9 cellular contexts compared by ENCODE assay signal in the genomic region with DNA sequence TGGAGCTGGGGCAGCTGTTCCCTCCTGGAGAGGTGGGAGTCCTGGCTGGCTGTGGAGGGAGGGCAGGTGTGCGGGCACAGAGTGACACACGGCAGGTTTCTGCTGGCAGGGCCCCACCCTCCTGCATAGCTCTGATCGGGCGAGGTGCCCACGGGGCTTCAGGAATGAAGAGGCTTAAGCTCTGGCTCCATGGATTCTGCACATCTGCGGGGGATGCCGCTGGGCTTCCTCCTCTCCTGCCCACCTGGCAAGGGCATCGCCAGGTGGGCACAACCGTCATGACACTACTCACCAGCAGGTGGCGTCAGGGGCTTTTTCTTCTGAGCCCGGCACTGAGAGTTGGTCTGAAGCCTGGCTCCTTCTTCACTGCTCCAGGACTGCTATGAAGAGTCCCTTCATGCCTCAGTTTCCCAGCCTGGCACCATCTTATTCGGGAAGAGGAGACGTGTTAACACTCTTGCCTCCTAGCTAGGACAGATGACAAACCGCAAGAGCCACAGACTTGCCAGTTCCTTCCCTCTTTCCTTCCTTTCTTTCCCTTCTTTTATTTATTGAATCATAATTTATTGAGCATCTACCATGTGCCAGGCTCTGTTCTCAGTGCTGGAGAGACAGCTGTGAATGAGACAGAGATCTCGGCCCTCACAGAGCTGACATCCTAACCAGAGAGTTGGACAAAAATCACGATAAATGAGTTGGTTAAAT. TPM values are rescaled to one million over a fixed set of nuclear protein-coding genes. Genes with fewer than 3 reads are reported as not detected.
DNase-seq lines count a peak whose midpoint lies in the region; ATAC-seq, FAIRE-seq and TF ChIP-seq lines count a peak whose summit lies in the region.
"Had no signal": no experiment of that assay in that cellular context is flagged by ENCODE, and none has a peak within 500 bp of the region (broad histone marks: within the 10 kb centered on the region; RNA-seq: fewer than 3 reads in every experiment).

No MANE protein-coding gene starts in this region.

- peaks cover 4% of the 10 kb centered on the region for H3K27me3 Mint-ChIP-seq in activated naive CD8-positive, alpha-beta T cell treated with anti-CD3 and anti-CD28 coated beads, Interleukin-2, amount 10 ng/mL, durations not matched to agents 7 days and 5 days

- H3K4me3 Mint-ChIP-seq in activated naive CD8-positive, alpha-beta T cell treated with anti-CD3 and anti-CD28 coated beads, Interleukin-2, amount 10 ng/mL, durations not matched to agents 7 days and 5 days, result no peak overlapping the region

- POLR2A ChIA-PET in activated naive CD8-positive, alpha-beta T cell treated with anti-CD3 and anti-CD28 coated beads, Interleukin-2, amount 10 ng/mL, durations not matched to agents 7 days and 5 days (lab: Charles Lee), result no interaction called here

- FAIRE-seq in D721Med (lab: Jason Lieb, UNC), result no peak

- no peak overlapping the region for H3K27ac ChIP-seq in right atrium auricular region
- H3K27ac ChIP-seq: SJSA1 had no signal

- H3K4me1 Mint-ChIP-seq in activated naive CD8-positive, alpha-beta T cell treated with anti-CD3 and anti-CD28 coated beads, Interleukin-2, amount 10 ng/mL, durations not matched to agents 7 days and 5 days, result peaks cover 7% of the 10 kb centered on the region

- H3K9me3 Mint-ChIP-seq in activated naive CD8-positive, alpha-beta T cell treated with anti-CD3 and anti-CD28 coated beads, Interleukin-2, amount 10 ng/mL, durations not matched to agents 7 days and 5 days, result no peaks in the 10 kb centered on the region

- H3K36me3 Mint-ChIP-seq in activated naive CD8-positive, alpha-beta T cell treated with anti-CD3 and anti-CD28 coated beads, Interleukin-2, amount 10 ng/mL, durations not matched to agents 7 days and 5 days, result no peaks in the 10 kb centered on the region

- peak; percentile 69 for TF ChIP-seq CTCF in D721Med (IDR thresholded peaks at IDR 0.05; ENCODE audit: insufficient read depth, missing control alignments)
- TF ChIP-seq CTCF in LNCaP clone FGC (IDR thresholded peaks at IDR 0.05; ENCODE audit: control insufficient read depth, extremely low read depth, insufficient read depth), result peak; percentile 78
- peak; percentile 59 to 83 for TF ChIP-seq CTCF in right atrium auricular region (IDR thresholded peaks at IDR 0.05)

- H3K9me3 ChIP-seq in right atrium auricular region, result no peaks in the 10 kb centered on the region
- H3K9me3 ChIP-seq: SJSA1 had no signal

- no peaks in the 10 kb centered on the region for H3K36me3 ChIP-seq in right atrium auricular region
- H3K36me3 ChIP-seq: SJSA1 had no signal

- H3K27ac Mint-ChIP-seq in activated naive CD8-positive, alpha-beta T cell treated with anti-CD3 and anti-CD28 coated beads, Interleukin-2, amount 10 ng/mL, durations not matched to agents 7 days and 5 days, result no peak overlapping the region

- no peaks in the 10 kb centered on the region for H3K4me1 ChIP-seq in right atrium auricular region
- H3K4me1 ChIP-seq: SJSA1 had no signal

- H3K4me3 ChIP-seq in LNCaP clone FGC (ENCODE audit: low read depth, low read length), result no peak overlapping the region
- no peak overlapping the region for H3K4me3 ChIP-seq in right atrium auricular region
- H3K4me3 ChIP-seq: SJSA1 had no signal

- no peaks in the 10 kb centered on the region for H3K27me3 ChIP-seq in right atrium auricular region

- peak; percentile 78 for ATAC-seq in activated naive CD8-positive, alpha-beta T cell treated with anti-CD3 and anti-CD28 coated beads, Interleukin-2, amount 10 ng/mL, durations not matched to agents 7 days and 5 days (ENCODE audit: low read depth)
- no peak for ATAC-seq in GM18517 (IDR thresholded peaks at IDR 0.05; ENCODE audit: unreplicated experiment)
- no peak for ATAC-seq in HG03442 (IDR thresholded peaks at IDR 0.05; ENCODE audit: unreplicated experiment)

- DNase-seq in D721Med (ENCODE audit: insufficient read length, low spot score) (peak; percentile 79), LNCaP clone FGC (ENCODE audit: low read depth) (no peak), T follicular helper cell (ENCODE audit: low read depth) (peak; percentile 48), right atrium auricular region (ENCODE audit: low spot score) (peak; percentile 65)
- peak; percentile 81 for DNase-seq in activated naive CD8-positive, alpha-beta T cell treated with anti-CD3 and anti-CD28 coated beads, Interleukin-2, amount 10 ng/mL, durations not matched to agents 7 days and 5 days
- DNase-seq in stimulated activated CD4-positive, alpha-beta T cell treated with anti-CD3 and anti-CD28 coated beads, Interleukin-12 subunit alpha, Interleukin-12 subunit beta, amount 100 ng/mL, for 24 hours (ENCODE audit: low read depth in 2 of 2), result peak; percentile 43 to 75

RNA-seq across cellular contexts. Expression of a gene that starts 15.2 kb away (rescaled TPM):
- 10 to 100 TPM; 16.1 to 17.1 TPM for total RNA-seq in activated naive CD8-positive, alpha-beta T cell treated with anti-CD3 and anti-CD28 coated beads, Interleukin-2, amount 10 ng/mL, durations not matched to agents 7 days and 5 days
- total RNA-seq in right atrium auricular region, result 10 to 100 TPM; 11.2 to 13.7 TPM

RNA-seq across cellular contexts. Expression of a gene that starts 26.2 kb away (rescaled TPM):
- not detected for total RNA-seq in activated naive CD8-positive, alpha-beta T cell treated with anti-CD3 and anti-CD28 coated beads, Interleukin-2, amount 10 ng/mL, durations not matched to agents 7 days and 5 days
- not detected for total RNA-seq in right atrium auricular region
- total RNA-seq: SJSA1 had no signal
